Comparison of ENCODE assay signal across 10 cellular contexts in the genomic region with DNA sequence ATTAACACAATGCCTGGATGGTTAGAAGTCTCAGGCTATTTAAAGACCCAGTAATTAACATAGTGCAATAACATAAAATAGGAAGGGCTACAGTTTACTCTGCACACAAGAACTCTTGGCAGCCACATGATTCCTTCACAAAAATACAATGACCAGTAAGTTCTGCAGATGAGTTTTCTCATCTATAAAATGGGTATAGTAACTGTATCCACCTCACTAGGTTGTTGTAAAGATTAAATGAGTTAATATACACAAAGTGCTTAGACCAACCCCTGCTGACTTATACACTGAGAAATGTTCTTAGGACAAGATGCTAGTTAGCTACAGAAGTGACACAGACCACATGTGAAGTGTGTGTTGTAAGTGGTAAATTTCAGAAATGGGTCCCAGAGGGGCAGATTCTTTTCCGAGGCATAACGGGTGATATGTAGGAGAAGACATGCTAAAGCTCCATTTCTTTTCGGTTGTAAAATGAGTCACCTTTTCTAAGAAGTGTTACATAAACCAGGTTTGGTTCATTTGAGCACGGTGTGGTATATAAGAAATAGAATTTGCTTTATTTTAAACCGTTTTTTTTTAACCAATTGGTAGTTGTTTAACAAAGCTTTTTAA.
DNase-seq lines count a peak whose midpoint lies in the region; ATAC-seq lines count a peak whose summit lies in the region.
"Had no signal": no experiment of that assay in that cellular context is flagged by ENCODE, and none has a peak within 500 bp of the region (broad histone marks: within the 10 kb centered on the region; RNA-seq: fewer than 3 reads in every experiment).

No MANE protein-coding gene starts in this region.

- H3K27me3 Mint-ChIP-seq in T-helper 1 cell treated with Interleukin-12 subunit alpha and Interleukin-12 subunit beta and Interleukin-4 antibody, amounts not matched to agents 30 μg/mL and 1 μg/mL, for 36 hours (ENCODE audit: low read depth) = no peaks in the 10 kb centered on the region
- H3K27me3 Mint-ChIP-seq in stimulated activated naive CD8-positive, alpha-beta T cell treated with anti-CD3 and anti-CD28 coated beads, Interleukin-15, Interleukin-2, amounts not matched to agents 100 ng/mL and 50 ng/mL, for 24 hours = no peaks in the 10 kb centered on the region

- peak overlapping the region; percentile 64 for H3K4me3 Mint-ChIP-seq in T-helper 1 cell treated with Interleukin-12 subunit alpha and Interleukin-12 subunit beta and Interleukin-4 antibody, amounts not matched to agents 30 μg/mL and 1 μg/mL, for 36 hours
- peak overlapping the region; percentile 57 for H3K4me3 Mint-ChIP-seq in stimulated activated naive CD8-positive, alpha-beta T cell treated with anti-CD3 and anti-CD28 coated beads, Interleukin-15, Interleukin-2, amounts not matched to agents 100 ng/mL and 50 ng/mL, for 24 hours

- intact Hi-C loops in posterior vena cava (cut with DNase I) = no loop called here

- peak; percentile 46 for DNase-seq in stimulated activated CD4-positive, alpha-beta T cell treated with anti-CD3 and anti-CD28 coated beads, Interleukin-1b, Interleukin-23, amount 100 ng/mL, for 48 hours
- DNase-seq in stimulated activated CD4-positive, alpha-beta T cell treated with anti-CD3 and anti-CD28 coated beads, Interleukin-12 subunit alpha, Interleukin-12 subunit beta, amount 100 ng/mL, for 4 hours = no peak
- DNase-seq in posterior vena cava (ENCODE audit: low spot score) = no peak
- no peak for DNase-seq in RPMI8226
- DNase-seq: mucosa of descending colon, NCI-H1092 had no signal

- peaks cover 10% of the 10 kb centered on the region for H3K9me3 Mint-ChIP-seq in T-helper 1 cell treated with Interleukin-12 subunit alpha and Interleukin-12 subunit beta and Interleukin-4 antibody, amounts not matched to agents 30 μg/mL and 1 μg/mL, for 36 hours
- H3K9me3 Mint-ChIP-seq in stimulated activated naive CD8-positive, alpha-beta T cell treated with anti-CD3 and anti-CD28 coated beads, Interleukin-15, Interleukin-2, amounts not matched to agents 100 ng/mL and 50 ng/mL, for 24 hours = no peaks in the 10 kb centered on the region

- peaks cover 15% of the 10 kb centered on the region for H3K36me3 Mint-ChIP-seq in T-helper 1 cell treated with Interleukin-12 subunit alpha and Interleukin-12 subunit beta and Interleukin-4 antibody, amounts not matched to agents 30 μg/mL and 1 μg/mL, for 36 hours (ENCODE audit: low read depth)
- no peaks in the 10 kb centered on the region for H3K36me3 Mint-ChIP-seq in stimulated activated naive CD8-positive, alpha-beta T cell treated with anti-CD3 and anti-CD28 coated beads, Interleukin-15, Interleukin-2, amounts not matched to agents 100 ng/mL and 50 ng/mL, for 24 hours (ENCODE audit: low read depth)

- ATAC-seq in HG02981 (IDR thresholded peaks at IDR 0.05; ENCODE audit: unreplicated experiment) (peak; percentile 37), GM19467 (IDR thresholded peaks at IDR 0.05; ENCODE audit: unreplicated experiment) (no peak)

- H3K27ac Mint-ChIP-seq in T-helper 1 cell treated with Interleukin-12 subunit alpha and Interleukin-12 subunit beta and Interleukin-4 antibody, amounts not matched to agents 30 μg/mL and 1 μg/mL, for 36 hours = peak overlapping the region; percentile 96
- peak overlapping the region; percentile 97 for H3K27ac Mint-ChIP-seq in stimulated activated naive CD8-positive, alpha-beta T cell treated with anti-CD3 and anti-CD28 coated beads, Interleukin-15, Interleukin-2, amounts not matched to agents 100 ng/mL and 50 ng/mL, for 24 hours

- H3K4me1 Mint-ChIP-seq in T-helper 1 cell treated with Interleukin-12 subunit alpha and Interleukin-12 subunit beta and Interleukin-4 antibody, amounts not matched to agents 30 μg/mL and 1 μg/mL, for 36 hours (ENCODE audit: low read depth) = peaks cover 75% of the 10 kb centered on the region
- H3K4me1 Mint-ChIP-seq in stimulated activated naive CD8-positive, alpha-beta T cell treated with anti-CD3 and anti-CD28 coated beads, Interleukin-15, Interleukin-2, amounts not matched to agents 100 ng/mL and 50 ng/mL, for 24 hours (ENCODE audit: low read depth) = peaks cover 83% of the 10 kb centered on the region
